Comparison of ENCODE assay signal across 34 cellular contexts in the genomic region with DNA sequence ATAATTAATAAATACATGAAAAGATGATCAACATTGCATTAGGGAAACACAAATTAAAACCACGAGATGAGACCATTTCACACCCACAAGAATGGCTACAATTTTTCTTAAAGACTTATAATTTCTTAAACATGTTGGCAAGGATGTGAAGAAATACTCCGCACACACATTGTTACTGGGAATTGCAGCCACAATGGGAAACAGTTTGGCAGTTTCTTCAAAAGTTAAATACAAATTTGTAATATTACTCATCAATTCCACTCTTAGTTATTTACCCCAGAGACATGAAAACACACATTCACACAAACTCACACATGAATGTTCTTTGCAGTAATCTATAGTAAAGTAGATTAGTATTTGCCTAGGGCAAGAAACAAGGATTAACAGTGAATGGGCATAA.
"Had no signal": no experiment of that assay in that cellular context is flagged by ENCODE, and none has a peak within 500 bp of the region (broad histone marks: within the 10 kb centered on the region; RNA-seq: fewer than 3 reads in every experiment).

No MANE protein-coding gene starts in this region.

- H3K4me3 Mint-ChIP-seq: naive thymus-derived CD8-positive, alpha-beta T cell; natural killer cell treated with Interleukin-12 subunit alpha and Interleukin-12 subunit beta and Interleukin-15 and Interleukin-18, amount 100 ng/mL, for 72 hours; nephron progenitor cell; neural crest cell; stimulated activated memory B cell treated with anti-CD40 and anti-IgM and Interleukin-4, amounts not matched to agents 10 μg/mL and 1 μg/mL and 100 μg/mL, for 72 hours; stimulated activated naive CD8-positive, alpha-beta T cell treated with anti-CD3 and anti-CD28 coated beads, Interleukin-15, amount 100 ng/mL, for 72 hours; type B pancreatic cell had no signal

- H3K36me3 Mint-ChIP-seq: stimulated activated memory B cell treated with anti-CD40 and anti-IgM and Interleukin-4, amounts not matched to agents 10 μg/mL and 1 μg/mL and 100 μg/mL, for 72 hours; type B pancreatic cell had no signal

- H3K79me2 ChIP-seq: parathyroid adenoma had no signal

- H2AFZ ChIP-seq: parathyroid adenoma had no signal

- ATAC-seq: naive thymus-derived CD8-positive, alpha-beta T cell; natural killer cell treated with Interleukin-12 subunit alpha and Interleukin-12 subunit beta and Interleukin-15 and Interleukin-18, amount 100 ng/mL, for 72 hours; psoas muscle; right cardiac atrium; right lobe of liver; stimulated activated memory B cell treated with anti-CD40 and anti-IgM and Interleukin-4, amounts not matched to agents 10 μg/mL and 1 μg/mL and 100 μg/mL, for 72 hours; stimulated activated naive CD8-positive, alpha-beta T cell treated with anti-CD3 and anti-CD28 coated beads, Interleukin-15, amount 100 ng/mL, for 72 hours; stimulated activated naive CD8-positive, alpha-beta T cell treated with anti-CD3 and anti-CD28 coated beads, Interleukin-15, Interleukin-2, amounts not matched to agents 100 U/mL and 50 U/mL, for 24 hours; upper lobe of right lung had no signal

- H3K4me3 ChIP-seq: ovary, psoas muscle, right lobe of liver, sigmoid colon, skin epidermis, smooth muscle cell, spleen, suprapubic skin, testis, tibial artery, transverse colon, upper lobe of right lung, uterus had no signal

- H3K27me3 ChIP-seq: neutrophil, ovary, right lobe of liver, sigmoid colon, spleen, suprapubic skin, testis, tibial artery, transverse colon, uterus had no signal

- H3K9ac ChIP-seq: parathyroid adenoma had no signal

- H3K4me1 Mint-ChIP-seq: naive thymus-derived CD8-positive, alpha-beta T cell; nephron progenitor cell; stimulated activated memory B cell treated with anti-CD40 and anti-IgM and Interleukin-4, amounts not matched to agents 10 μg/mL and 1 μg/mL and 100 μg/mL, for 72 hours; stimulated activated naive CD8-positive, alpha-beta T cell treated with anti-CD3 and anti-CD28 coated beads, Interleukin-15, amount 100 ng/mL, for 72 hours had no signal

- H3K4me2 ChIP-seq: smooth muscle cell had no signal

- H3K27ac Mint-ChIP-seq: naive thymus-derived CD8-positive, alpha-beta T cell; natural killer cell treated with Interleukin-12 subunit alpha and Interleukin-12 subunit beta and Interleukin-15 and Interleukin-18, amount 100 ng/mL, for 72 hours; nephron progenitor cell; progenitor cell of endocrine pancreas; stimulated activated memory B cell treated with anti-CD40 and anti-IgM and Interleukin-4, amounts not matched to agents 10 μg/mL and 1 μg/mL and 100 μg/mL, for 72 hours; stimulated activated naive CD8-positive, alpha-beta T cell treated with anti-CD3 and anti-CD28 coated beads, Interleukin-15, amount 100 ng/mL, for 72 hours; type B pancreatic cell had no signal

- H3K27ac ChIP-seq: neutrophil, ovary, parathyroid adenoma, psoas muscle, right lobe of liver, sigmoid colon, spleen, suprapubic skin, testis, tibial artery, transverse colon, upper lobe of right lung, uterus had no signal

- H3K27me3 Mint-ChIP-seq: progenitor cell of endocrine pancreas; stimulated activated memory B cell treated with anti-CD40 and anti-IgM and Interleukin-4, amounts not matched to agents 10 μg/mL and 1 μg/mL and 100 μg/mL, for 72 hours had no signal

- DNase-seq: naive thymus-derived CD8-positive, alpha-beta T cell; nephron progenitor cell; nucleus accumbens; ovary; posterior cingulate gyrus; psoas muscle; right cardiac atrium; right lobe of liver; sigmoid colon; spleen; stimulated activated CD4-positive, alpha-beta T cell treated with anti-CD3 and anti-CD28 coated beads, Interleukin-12 subunit alpha, Interleukin-12 subunit beta, amount 100 ng/mL, for 4 hours; stimulated activated CD4-positive, alpha-beta T cell treated with anti-CD3 and anti-CD28 coated beads, Interleukin-1b, Interleukin-23, amount 100 ng/mL, for 48 hours; stimulated activated CD4-positive, alpha-beta T cell treated with anti-CD3 and anti-CD28 coated beads, Interleukin-4, amount 100 ng/mL, for 1 hour; stimulated activated CD4-positive, alpha-beta T cell treated with anti-CD3 and anti-CD28 coated beads, Interleukin-4, amount 100 ng/mL, for 4 hours; stimulated activated CD8-positive, alpha-beta memory T cell treated with anti-CD3 and anti-CD28 coated beads, Interleukin-4, amount 100 ng/mL, for 48 hours; stimulated activated naive CD4-positive, alpha-beta T cell; stimulated activated naive CD8-positive, alpha-beta T cell treated with anti-CD3 and anti-CD28 coated beads, Interleukin-15, amount 100 ng/mL, for 72 hours; stimulated activated naive CD8-positive, alpha-beta T cell treated with anti-CD3 and anti-CD28 coated beads, Interleukin-15, Interleukin-2, amounts not matched to agents 100 U/mL and 50 U/mL, for 24 hours; substantia nigra; testis; tibial artery; transverse colon; upper lobe of right lung; uterus had no signal

- H3K9me3 ChIP-seq: neutrophil, ovary, right lobe of liver, sigmoid colon, suprapubic skin, testis, tibial artery, transverse colon, uterus had no signal

- H3K4me1 ChIP-seq: parathyroid adenoma, psoas muscle, right lobe of liver, sigmoid colon, spleen, suprapubic skin, testis, tibial artery, transverse colon, upper lobe of right lung, uterus had no signal

- H3K36me3 ChIP-seq: neutrophil, ovary, right lobe of liver, sigmoid colon, spleen, suprapubic skin, tibial artery, transverse colon, upper lobe of right lung, uterus had no signal
